Comparison of ENCODE assay signal across 17 cellular contexts in the genomic region with DNA sequence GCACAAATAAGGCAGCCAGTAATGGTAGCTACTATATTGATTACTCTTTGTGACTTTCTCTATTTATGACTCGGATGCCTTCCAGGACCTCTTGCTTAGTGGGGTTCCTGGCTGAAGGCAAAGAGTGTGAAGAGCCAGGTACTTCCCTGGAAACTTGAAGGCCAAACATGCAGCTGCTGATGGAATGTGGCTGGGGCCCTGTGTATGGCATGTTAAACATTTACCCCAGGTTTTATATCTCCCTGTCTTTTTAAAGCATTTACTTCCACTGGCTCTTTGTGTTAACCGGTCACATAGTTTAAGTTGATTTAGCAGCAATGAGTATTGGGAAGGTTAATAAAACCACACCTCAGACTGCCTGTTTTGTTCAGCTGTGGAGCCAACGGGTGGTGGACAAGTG.
"Had no signal": no experiment of that assay in that cellular context is flagged by ENCODE, and none has a peak within 500 bp of the region (broad histone marks: within the 10 kb centered on the region; RNA-seq: fewer than 3 reads in every experiment).

No MANE protein-coding gene starts in this region.

- H3K4me1 Mint-ChIP-seq: immature natural killer cell; naive thymus-derived CD8-positive, alpha-beta T cell had no signal

- H2AFZ ChIP-seq: parathyroid adenoma had no signal

- H3K9me3 Mint-ChIP-seq: activated naive CD4-positive, alpha-beta T cell treated with anti-CD3 and anti-CD28 coated beads, Interleukin-2, amount 50 U/mL, for 72 hours had no signal

- DNase-seq: activated CD4-positive, CD25-positive, alpha-beta regulatory T cell treated with anti-CD3 and anti-CD28 coated beads, Interleukin-2, amount 50 U/mL, for 72 hours; activated gamma-delta T cell treated with Interleukin-2 at 50 U/mL for 16 hours; adrenal gland; cerebellar nuclear complex; effector CD4-positive, alpha-beta T cell; gastrocnemius medialis; heart left ventricle; immature natural killer cell; left cardiac atrium; naive thymus-derived CD8-positive, alpha-beta T cell; sigmoid colon; stimulated activated naive CD4-positive, alpha-beta T cell had no signal

- H3K27ac Mint-ChIP-seq: activated naive CD4-positive, alpha-beta T cell treated with anti-CD3 and anti-CD28 coated beads, Interleukin-2, amount 50 U/mL, for 72 hours; immature natural killer cell; naive thymus-derived CD8-positive, alpha-beta T cell; T-helper 1 cell treated with Interleukin-12 subunit alpha and Interleukin-12 subunit beta and Interleukin-4 antibody, amounts not matched to agents 30 μg/mL and 1 μg/mL, for 36 hours had no signal

- H3K4me3 Mint-ChIP-seq: immature natural killer cell; naive thymus-derived CD8-positive, alpha-beta T cell; T-helper 1 cell treated with Interleukin-12 subunit alpha and Interleukin-12 subunit beta and Interleukin-4 antibody, amounts not matched to agents 30 μg/mL and 1 μg/mL, for 36 hours had no signal

- ATAC-seq: gastrocnemius medialis; heart left ventricle; left cardiac atrium; naive thymus-derived CD8-positive, alpha-beta T cell had no signal

- H3K27ac ChIP-seq: adrenal gland, gastrocnemius medialis, heart left ventricle, parathyroid adenoma, sigmoid colon, VCaP had no signal

- H3K9ac ChIP-seq: parathyroid adenoma had no signal

- H3K36me3 ChIP-seq: adrenal gland, gastrocnemius medialis, heart left ventricle, sigmoid colon had no signal

- H3K4me1 ChIP-seq: adrenal gland, gastrocnemius medialis, parathyroid adenoma had no signal

- H3K4me3 ChIP-seq: adrenal gland, gastrocnemius medialis, heart left ventricle, lung, sigmoid colon had no signal

- H3K27me3 ChIP-seq: adrenal gland, gastrocnemius medialis, heart left ventricle, sigmoid colon had no signal

- H3K9me3 ChIP-seq: adrenal gland, gastrocnemius medialis, sigmoid colon had no signal

- H3K79me2 ChIP-seq: parathyroid adenoma had no signal
